ENCODE assay signal across 8 cellular contexts in genomic region chr11:46700251-46701077, GRCh38. TPM values are rescaled to one million over a fixed set of nuclear protein-coding genes. Genes with fewer than 3 reads are reported as not detected.
A peak's percentile ranks its signal among the peaks of the same experiment; 100 is the strongest.
DNase-seq lines count a peak whose midpoint lies in the region; ATAC-seq and TF ChIP-seq lines count a peak whose summit lies in the region.

ARHGAP1 (minus strand) TSS chr11:46700619; CDS start chr11:46696107, 4,512 bp downstream.
ZNF408 (plus strand) TSS chr11:46701031; CDS start chr11:46701048, 17 bp downstream.

- H3K27ac Mint-ChIP-seq in T-helper 1 cell treated with Interleukin-12 subunit alpha and Interleukin-12 subunit beta and Interleukin-4 antibody, amounts not matched to agents 30 μg/mL and 1 μg/mL, for 36 hours: peak within 1 kb of the TSS; percentile 94

- in situ Hi-C loops in GM13977 (cut with MboI; ENCODE audit: low pct_unique_long_range_greater_than_20kb, low sequenced_read_pairs, unreplicated experiment): no loop called here

- intact Hi-C loops in left cardiac atrium (cut with DNase I) (no loop called here), posterior vena cava (cut with DNase I) (no loop called here)

- H3K4me3 Mint-ChIP-seq in T-helper 1 cell treated with Interleukin-12 subunit alpha and Interleukin-12 subunit beta and Interleukin-4 antibody, amounts not matched to agents 30 μg/mL and 1 μg/mL, for 36 hours: peak within 1 kb of the TSS; percentile 98

- H3K36me3 Mint-ChIP-seq in T-helper 1 cell treated with Interleukin-12 subunit alpha and Interleukin-12 subunit beta and Interleukin-4 antibody, amounts not matched to agents 30 μg/mL and 1 μg/mL, for 36 hours (ENCODE audit: low read depth): peaks cover 29% of the 10 kb centered on the region

- no peaks in the 10 kb centered on the region for H3K9me3 Mint-ChIP-seq in T-helper 1 cell treated with Interleukin-12 subunit alpha and Interleukin-12 subunit beta and Interleukin-4 antibody, amounts not matched to agents 30 μg/mL and 1 μg/mL, for 36 hours

- no peaks in the 10 kb centered on the region for H3K27me3 Mint-ChIP-seq in T-helper 1 cell treated with Interleukin-12 subunit alpha and Interleukin-12 subunit beta and Interleukin-4 antibody, amounts not matched to agents 30 μg/mL and 1 μg/mL, for 36 hours (ENCODE audit: low read depth)

- no peak for TF ChIP-seq CTCF in GM13977 (IDR thresholded peaks at IDR 0.05; ENCODE audit: extremely low read depth, insufficient read depth, missing control alignments)

- H3K4me1 Mint-ChIP-seq in T-helper 1 cell treated with Interleukin-12 subunit alpha and Interleukin-12 subunit beta and Interleukin-4 antibody, amounts not matched to agents 30 μg/mL and 1 μg/mL, for 36 hours (ENCODE audit: low read depth): peaks cover 32% of the 10 kb centered on the region

- ATAC-seq in HG02884 (IDR thresholded peaks at IDR 0.05; ENCODE audit: unreplicated experiment) (peak; percentile 92), left cardiac atrium (peak; percentile 93 to 95)

- peak; percentile 94 for DNase-seq in GM13977 (ENCODE audit: low spot score)
- peak; percentile 91 for DNase-seq in NCI-H1694 (lab: John Stamatoyannopoulos, UW)
- peak; percentile 98 for DNase-seq in amniotic stem cell (lab: John Stamatoyannopoulos, UW)
- peak; percentile 100 for DNase-seq in left cardiac atrium
- DNase-seq in posterior vena cava (ENCODE audit: low spot score): peak; percentile 100
- DNase-seq in ureter (ENCODE audit: low spot score): peak; percentile 100

RNA-seq across cellular contexts. Expression of gene ARHGAP1, which starts in this region (rescaled TPM):
- 100 to 1,000 TPM; 112 to 144 TPM for total RNA-seq in left cardiac atrium
- 100 to 1,000 TPM; 265 to 283 TPM for total RNA-seq in posterior vena cava
- 175 TPM for total RNA-seq in ureter

RNA-seq across cellular contexts. Expression of gene ZNF408, which starts in this region (rescaled TPM):
- total RNA-seq in left cardiac atrium (1 to 10 TPM; 7.4 to 9.3 TPM), posterior vena cava (1 to 10 TPM; 5.4 to 5.7 TPM), ureter (10.7 TPM)

Comparison
In these comparisons a context has a peak if more than half of its experiments do, and no peak if none do; other contexts are left out.
1. Peak in every context shown above with its lines: DNase-seq and ATAC-seq.